In genomic region chr22:29553391-29554224, GRCh38 we compare ENCODE assay signal across 1 cellular context.
TF ChIP-seq lines count a peak whose summit lies in the region.

Gene THOC5, minus strand, starts transcription at chr22:29553757. Its CDS starts 4,610 bp downstream, at chr22:29549147.

TF ChIP-seq in HepG2, 621 proteins besides CTCF, POLR2A, EP300 and RAD21 (continued from another document and continues in another):
- TF ChIP-seq ARID3A (IDR thresholded peaks at IDR 0.05; ENCODE audit: low read depth, low read length) (0 out of 2 replicates have a peak, but pooled peaks have one; percentile 38), SPEN (CRISPR knock-in tag; IDR thresholded peaks at IDR 0.05; ENCODE audit: low read depth) (peak; percentile 96), SNAPC5 (CRISPR knock-in tag; IDR thresholded peaks at IDR 0.05; ENCODE audit: borderline replicate concordance) (no peak), ZFX (CRISPR knock-in tag; IDR thresholded peaks at IDR 0.05; ENCODE audit: low read depth) (peak; percentile 82), THAP7 (CRISPR knock-in tag; IDR thresholded peaks at IDR 0.05) (peak; percentile 81; the same call in 1 of the 2 replicates), DR1 (CRISPR knock-in tag; IDR thresholded peaks at IDR 0.05) (peak; percentile 62; the same call in 1 of the 2 replicates), BCL3 (CRISPR knock-in tag; IDR thresholded peaks at IDR 0.05) (no peak), KLF11 (CRISPR knock-in tag; IDR thresholded peaks at IDR 0.05) (peak; percentile 78), NR2F2 (IDR thresholded peaks at IDR 0.05; ENCODE audit: borderline replicate concordance, low read depth) (no peak), ZXDC (CRISPR knock-in tag; IDR thresholded peaks at IDR 0.05) (0 out of 2 replicates have a peak, but pooled peaks have one; percentile 24), IKZF4 (CRISPR knock-in tag; IDR thresholded peaks at IDR 0.05; ENCODE audit: borderline replicate concordance, low read depth, not compliant biosample characterization) (no peak), ZBTB26 (CRISPR knock-in tag; IDR thresholded peaks at IDR 0.05; ENCODE audit: borderline replicate concordance) (0 out of 2 replicates have a peak, but pooled peaks have one; percentile 34), NFATC3 (CRISPR knock-in tag; IDR thresholded peaks at IDR 0.05) (no peak), DNMT3B (CRISPR knock-in tag; conservative IDR thresholded peaks at IDR 0.05) (0 out of 2 replicates have a peak, but pooled peaks have one; percentile 7), NFKB2 (CRISPR knock-in tag; IDR thresholded peaks at IDR 0.05; ENCODE audit: borderline replicate concordance) (no peak; the same call in 1 of the 2 replicates), ZBTB1 (CRISPR knock-in tag; IDR thresholded peaks at IDR 0.05; ENCODE audit: borderline replicate concordance) (no peak), ZNF264 (CRISPR knock-in tag; IDR thresholded peaks at IDR 0.05) (no peak), ZNF749 (CRISPR knock-in tag; IDR thresholded peaks at IDR 0.05; ENCODE audit: borderline replicate concordance) (no peak), NFYC (CRISPR knock-in tag; IDR thresholded peaks at IDR 0.05) (peak; percentile 45), SRSF4 (IDR thresholded peaks at IDR 0.05; ENCODE audit: low read depth, low read length, poor library complexity, severe bottlenecking) (no peak), ZNF704 (CRISPR knock-in tag; IDR thresholded peaks at IDR 0.05; ENCODE audit: borderline replicate concordance) (0 out of 2 replicates have a peak, but pooled peaks have one; percentile 29), ZNF496 (CRISPR knock-in tag; IDR thresholded peaks at IDR 0.05; ENCODE audit: insufficient replicate concordance) (no peak), ZNF737 (CRISPR knock-in tag; IDR thresholded peaks at IDR 0.05; ENCODE audit: borderline replicate concordance) (no peak), SRF (IDR thresholded peaks at IDR 0.05; ENCODE audit: low read depth, low read length) (peak; percentile 42; the same call in 1 of the 2 replicates), GRHL1 (CRISPR knock-in tag; conservative IDR thresholded peaks at IDR 0.05) (no peak), GMEB2 (CRISPR knock-in tag; IDR thresholded peaks at IDR 0.05; ENCODE audit: low read depth) (0 out of 2 replicates have a peak, but pooled peaks have one; percentile 32), MIER3 (CRISPR knock-in tag; IDR thresholded peaks at IDR 0.05; ENCODE audit: borderline replicate concordance) (peak; percentile 91; the same call in 1 of the 2 replicates), PCBP1 (IDR thresholded peaks at IDR 0.05; ENCODE audit: borderline replicate concordance, low read depth, low read length) (peak; percentile 76; the same call in 1 of the 2 replicates), ZNF879 (CRISPR knock-in tag; IDR thresholded peaks at IDR 0.05) (no peak), NR1H2 (CRISPR knock-in tag; IDR thresholded peaks at IDR 0.05; ENCODE audit: borderline replicate concordance, low read depth) (no peak), AHDC1 (CRISPR knock-in tag; IDR thresholded peaks at IDR 0.05; ENCODE audit: borderline replicate concordance) (peak; percentile 54; the same call in 1 of the 2 replicates), RBAK (CRISPR knock-in tag; IDR thresholded peaks at IDR 0.05) (no peak), ZNF678 (CRISPR knock-in tag; IDR thresholded peaks at IDR 0.05) (no peak), RNF219 (CRISPR knock-in tag; IDR thresholded peaks at IDR 0.05) (no peak), TAF15 (IDR thresholded peaks at IDR 0.05; ENCODE audit: low read depth, low read length, poor library complexity, severe bottlenecking) (peak; percentile 61), HDAC1 (CRISPR knock-in tag; IDR thresholded peaks at IDR 0.05) (peak; percentile 97), ZKSCAN1 (IDR thresholded peaks at IDR 0.05; ENCODE audit: low read length) (0 out of 2 replicates have a peak, but pooled peaks have one; percentile 30), ZNF7 (CRISPR knock-in tag; IDR thresholded peaks at IDR 0.05) (no peak)
